14 cellular contexts compared by ENCODE assay signal in the genomic region with DNA sequence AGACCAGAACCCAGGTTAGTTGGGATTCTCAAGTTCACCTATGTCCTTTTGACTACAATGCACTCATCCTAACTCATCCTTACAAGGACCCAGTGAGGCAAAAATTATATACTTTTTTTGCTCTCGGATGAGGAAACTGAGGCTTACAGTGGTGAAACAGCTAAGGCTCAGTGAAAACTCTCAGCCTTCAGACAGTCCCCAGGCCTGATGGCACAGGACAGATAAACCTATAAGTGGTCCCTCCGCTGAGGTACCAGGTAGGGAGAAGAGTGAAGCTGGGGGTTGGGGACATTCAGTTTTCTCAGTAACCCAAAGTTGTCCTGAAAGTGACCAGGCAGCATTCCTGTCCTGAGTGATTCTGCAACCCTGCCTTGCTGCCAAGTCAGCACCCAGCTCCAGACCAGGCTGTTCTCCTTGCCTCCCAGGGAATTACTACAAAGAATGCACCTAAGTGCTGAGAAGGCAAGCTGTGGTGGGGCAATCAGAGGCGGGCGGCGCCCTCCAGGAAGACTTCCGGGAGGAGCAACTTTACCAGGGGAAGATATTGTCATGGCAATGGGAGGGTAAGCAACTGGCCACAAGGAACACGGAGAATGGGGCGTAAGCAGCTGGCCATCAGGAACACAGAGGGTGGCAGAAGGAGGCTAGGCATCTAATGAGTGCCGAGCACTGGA. TPM values are rescaled to one million over a fixed set of nuclear protein-coding genes. Genes with fewer than 3 reads are reported as not detected.
A peak's percentile ranks its signal among the peaks of the same experiment; 100 is the strongest.
DNase-seq lines count a peak whose midpoint lies in the region; ATAC-seq, FAIRE-seq and TF ChIP-seq lines count a peak whose summit lies in the region.
"Had no signal": no experiment of that assay in that cellular context is flagged by ENCODE, and none has a peak within 500 bp of the region (broad histone marks: within the 10 kb centered on the region; RNA-seq: fewer than 3 reads in every experiment).

No MANE protein-coding gene starts in this region.

- no TSS peak for BruUV-seq in HepG2 (replicated peaks; lab: Mats Ljungman, UMichigan)

- H3K4me3 ChIP-seq in HepG2 (replicated peaks in 1 of 3; ENCODE audit: insufficient read depth in 1 of 3, low read depth in 2 of 3, low read length in 3 of 3) (no peak overlapping the region), right lobe of liver (no peak overlapping the region), mucosa of descending colon (no peak overlapping the region)

- peaks cover 3% of the 10 kb centered on the region for H3K4me1 Mint-ChIP-seq in activated naive CD4-positive, alpha-beta T cell treated with anti-CD3 and anti-CD28 coated beads, Interleukin-2, amount 10 ng/mL, durations not matched to agents 7 days and 5 days

- H3K9me3 ChIP-seq in HepG2 (ENCODE audit: low read length) (no peaks in the 10 kb centered on the region), right lobe of liver (no peaks in the 10 kb centered on the region), mucosa of descending colon (no peaks in the 10 kb centered on the region)

- intact Hi-C loops in HepG2 (cut with micrococcal nuclease; ENCODE audit: unreplicated experiment), result no loop called here
- intact Hi-C loops in right lobe of liver (cut with DNase I), result no loop called here
- intact Hi-C loops in mucosa of descending colon (cut with DNase I, micrococcal nuclease), result no loop called here

- H3K36me3 Mint-ChIP-seq in activated naive CD4-positive, alpha-beta T cell treated with anti-CD3 and anti-CD28 coated beads, Interleukin-2, amount 10 ng/mL, durations not matched to agents 7 days and 5 days, result no peaks in the 10 kb centered on the region
- H3K36me3 Mint-ChIP-seq: memory B cell had no signal

- FAIRE-seq in HepG2 (lab: Jason Lieb, UNC), result no peak
- FAIRE-seq: endothelial cell of umbilical vein had no signal

- no peaks in the 10 kb centered on the region for H3K9me3 Mint-ChIP-seq in activated naive CD4-positive, alpha-beta T cell treated with anti-CD3 and anti-CD28 coated beads, Interleukin-2, amount 10 ng/mL, durations not matched to agents 7 days and 5 days
- H3K9me3 Mint-ChIP-seq: memory B cell had no signal

- H3K4me1 ChIP-seq in HepG2 (ENCODE audit: insufficient read depth, low read length) (peaks cover 61% of the 10 kb centered on the region), right lobe of liver (no peaks in the 10 kb centered on the region), mucosa of descending colon (ENCODE audit: low read depth) (peaks cover 16% of the 10 kb centered on the region)

- TF ChIP-seq POLR2A in HepG2 (IDR thresholded peaks at IDR 0.05; ENCODE audit: insufficient read depth in 1 of 2, low read depth in 2 of 2, low read length in 2 of 2) (no peak), right lobe of liver (IDR thresholded peaks at IDR 0.05) (no peak)

- 88% methylated on average over 8 of the region's 9 CpGs for WGBS in HepG2 (ENCODE audit: low lambda C conversion rate)
- 80% methylated on average over 7 of the region's 9 CpGs for WGBS in right lobe of liver (ENCODE audit: insufficient coverage, low coverage, low lambda C conversion rate, missing lambda C conversion rate)

- ATAC-seq in HepG2 (no peak), right lobe of liver (no peak), mucosa of descending colon (peak; percentile 68)

- CTCF ChIA-PET in HepG2 (lab: Yijun Ruan, JAX; ENCODE audit: low intra/inter-chr PET ratio, low total read pairs), result no interaction called here
- CTCF ChIA-PET in activated naive CD4-positive, alpha-beta T cell treated with anti-CD3 and anti-CD28 coated beads, Interleukin-2, amount 10 ng/mL, durations not matched to agents 7 days and 5 days (lab: Charles Lee), result interaction anchor here (0.6 to 3.6 kb wide), 5 partner anchors 10 to 864 kb away, joined by 3 to 21 read pairs (median 4); no protein-coding TSS in a partner anchor

- no peak overlapping the region for H3K4me3 Mint-ChIP-seq in activated naive CD4-positive, alpha-beta T cell treated with anti-CD3 and anti-CD28 coated beads, Interleukin-2, amount 10 ng/mL, durations not matched to agents 7 days and 5 days
- H3K4me3 Mint-ChIP-seq: memory B cell had no signal

- H3K36me3 ChIP-seq in HepG2 (replicated peaks in 1 of 2; ENCODE audit: control insufficient read depth in 1 of 2, insufficient read depth in 2 of 2, low read length in 2 of 2), result no peaks in the 10 kb centered on the region
- no peaks in the 10 kb centered on the region for H3K36me3 ChIP-seq in right lobe of liver
- H3K36me3 ChIP-seq in mucosa of descending colon (ENCODE audit: low read depth), result no peaks in the 10 kb centered on the region

- H2AFZ ChIP-seq in HepG2 (ENCODE audit: low read length), result no peak overlapping the region

- no peaks in the 10 kb centered on the region for H3K79me2 ChIP-seq in HepG2 (ENCODE audit: insufficient read depth, low read length)

- no peak overlapping the region for H3K27ac Mint-ChIP-seq in activated naive CD4-positive, alpha-beta T cell treated with anti-CD3 and anti-CD28 coated beads, Interleukin-2, amount 10 ng/mL, durations not matched to agents 7 days and 5 days
- H3K27ac Mint-ChIP-seq: memory B cell had no signal

- DNase-seq in HepG2 (ENCODE audit: low spot score) (no peak), right lobe of liver (no peak), epidermal melanocyte (ENCODE audit: insufficient read length, low spot score) (peak; percentile 15), mucosa of descending colon (peak; percentile 64 to 86 (median 80)), ACHN (no peak), NCI-H187 (lab: John Stamatoyannopoulos, UW) (no peak), HuH-7 (ENCODE audit: low spot score) (no peak)
- no peak for DNase-seq in activated naive CD4-positive, alpha-beta T cell treated with anti-CD3 and anti-CD28 coated beads, Interleukin-2, amount 10 ng/mL, durations not matched to agents 7 days and 5 days
- DNase-seq: activated CD8-positive, alpha-beta memory T cell treated with anti-CD3 and anti-CD28 coated beads for 24 hours; amniotic stem cell; KBM-7 had no signal

- no peak overlapping the region for H3K9ac ChIP-seq in HepG2 (ENCODE audit: insufficient read depth, low read depth, low read length)

- H3K27me3 ChIP-seq in HepG2 (ENCODE audit: control insufficient read depth in 1 of 2, insufficient read depth in 2 of 2, low read length in 2 of 2) (peaks cover 2 to 22% of the 10 kb centered on the region in 2 experiments; a peak in 4 of 5 replicates), right lobe of liver (no peaks in the 10 kb centered on the region)

- H4K20me1 ChIP-seq in HepG2 (ENCODE audit: insufficient read depth, low read length), result no peaks in the 10 kb centered on the region

- H3K27me3 Mint-ChIP-seq in activated naive CD4-positive, alpha-beta T cell treated with anti-CD3 and anti-CD28 coated beads, Interleukin-2, amount 10 ng/mL, durations not matched to agents 7 days and 5 days, result peaks cover 68% of the 10 kb centered on the region

- TF ChIP-seq RAD21 in HepG2 (CRISPR knock-in tag; IDR thresholded peaks at IDR 0.05), result no peak

- in situ Hi-C loops in HepG2 (cut with HindIII; ENCODE audit: extremely low pct_ligation_motif_present, low pct_unique_long_range_greater_than_20kb) (no loop called here), ACHN (cut with HindIII; ENCODE audit: low pct_ligation_motif_present, low pct_unique_long_range_greater_than_20kb, low sequenced_read_pairs) (no loop called here)

- H3K27ac ChIP-seq in HepG2 (ENCODE audit: extremely low read length, insufficient read depth, low read length), result no peak overlapping the region
- no peak overlapping the region for H3K27ac ChIP-seq in right lobe of liver

- POLR2A ChIA-PET in HepG2 (lab: Yijun Ruan, JAX), result no interaction called here

- TF ChIP-seq EP300 in HepG2 (IDR thresholded peaks at IDR 0.05; ENCODE audit: low read depth in 2 of 2, low read length in 2 of 2), result no peak
- no peak for TF ChIP-seq EP300 in HepG2 (CRISPR knock-in tag; IDR thresholded peaks at IDR 0.05; ENCODE audit: borderline replicate concordance)

- TF ChIP-seq CTCF in HepG2 (CRISPR knock-in tag; IDR thresholded peaks at IDR 0.05) (no peak), right lobe of liver (IDR thresholded peaks at IDR 0.05) (no peak), mucosa of descending colon (IDR thresholded peaks at IDR 0.05) (no peak)

- no peak overlapping the region for H3K4me2 ChIP-seq in HepG2 (ENCODE audit: low read depth, low read length)

RNA-seq across cellular contexts. Expression of gene TENT5B, which starts 4.6 kb away (rescaled TPM):
- total RNA-seq in HepG2 (2016; rRNA removed; fragmentation: Illumina TruSeq; extraction: Trizol) (0.62 and 0.88 TPM in 2 replicates), right lobe of liver (under 1 TPM in 4 of 6 experiments, not detected in 2; 0.11 to 0.49 (median 0.29) TPM), mucosa of descending colon (10 to 100 TPM in 1 of 3 donors, 1 to 10 TPM in 1, under 1 TPM in 1; 0.43 to 29.7 (median 5.7) TPM)
- 0.35 and 0.40 TPM in 2 replicates for total RNA-seq in HepG2 (2016; cell fraction: cytosol; rRNA removed; fragmentation: Illumina TruSeq; extraction: Trizol; ENCODE audit: low read depth)
- total RNA-seq in HepG2 (2016; cell fraction: insoluble cytoplasmic fraction; rRNA removed; fragmentation: Illumina TruSeq; extraction: Trizol), result 0.42 and 0.65 TPM in 2 replicates
- 0.52 and 0.53 TPM in 2 replicates for total RNA-seq in HepG2 (2016; cell fraction: membrane; rRNA removed; fragmentation: Illumina TruSeq; extraction: Trizol)
- total RNA-seq in HepG2 (2016; cell fraction: nucleus; rRNA removed; fragmentation: Illumina TruSeq; extraction: Trizol), result 0.38 and 0.71 TPM in 2 replicates
- polyA plus RNA-seq in HepG2 (2011; rRNA removed), result 0.13 and 0.22 TPM in 2 replicates
- polyA plus RNA-seq in HepG2 (2011; cell fraction: cytosol; rRNA removed), result 0.13 and 0.24 TPM in 2 replicates
- 0.12 and 0.23 TPM in 2 replicates for polyA plus RNA-seq in HepG2 (2011; cell fraction: nucleus; rRNA removed)
- 0.16 TPM in 1 of 2 replicates, not detected in the other for polyA plus RNA-seq in HepG2 (2012)
- 0.12 and 0.17 TPM in 2 replicates for polyA plus RNA-seq in HepG2 (2016; cell fraction: cytosol; fragmentation: Illumina TruSeq; extraction: Trizol; ENCODE audit: low read depth)
- polyA plus RNA-seq in HepG2 (2016; cell fraction: insoluble cytoplasmic fraction; fragmentation: Illumina TruSeq; extraction: Trizol; ENCODE audit: low read depth), result 0.46 and 0.58 TPM in 2 replicates
- polyA plus RNA-seq in HepG2 (2016; cell fraction: membrane; fragmentation: Illumina TruSeq; extraction: Trizol; ENCODE audit: low read depth), result 0.20 and 0.32 TPM in 2 replicates
- 0.37 and 0.77 TPM in 2 replicates for polyA plus RNA-seq in HepG2 (2016; cell fraction: nucleus; fragmentation: Illumina TruSeq; extraction: Trizol; ENCODE audit: insufficient read depth, low read depth)
- 0.96 and 5.4 TPM in 2 replicates for polyA minus RNA-seq in HepG2 (2011; rRNA and poly(A)+ RNA removed; ENCODE audit: low replicate concordance)
- polyA minus RNA-seq in HepG2 (2011; cell fraction: cytosol; rRNA and poly(A)+ RNA removed), result not detected in 2 replicates
- polyA minus RNA-seq in HepG2 (2011; cell fraction: nucleus; rRNA and poly(A)+ RNA removed), result 0.37 and 0.39 TPM in 2 replicates

RNA-seq across cellular contexts. Expression of gene TRNP1, which starts 14.6 kb away (rescaled TPM):
- total RNA-seq in HepG2 (2016; rRNA removed; fragmentation: Illumina TruSeq; extraction: Trizol), result 35.6 and 42.0 TPM in 2 replicates
- total RNA-seq in HepG2 (2016; cell fraction: cytosol; rRNA removed; fragmentation: Illumina TruSeq; extraction: Trizol; ENCODE audit: low read depth), result 45.9 and 49.6 TPM in 2 replicates
- total RNA-seq in HepG2 (2016; cell fraction: insoluble cytoplasmic fraction; rRNA removed; fragmentation: Illumina TruSeq; extraction: Trizol), result 32.9 and 43.5 TPM in 2 replicates
- total RNA-seq in HepG2 (2016; cell fraction: membrane; rRNA removed; fragmentation: Illumina TruSeq; extraction: Trizol), result 78.4 and 79.4 TPM in 2 replicates
- total RNA-seq in HepG2 (2016; cell fraction: nucleus; rRNA removed; fragmentation: Illumina TruSeq; extraction: Trizol), result 20.2 and 26.8 TPM in 2 replicates
- polyA plus RNA-seq in HepG2 (2011; rRNA removed), result 158 and 166 TPM in 2 replicates
- 196 and 254 TPM in 2 replicates for polyA plus RNA-seq in HepG2 (2011; cell fraction: cytosol; rRNA removed)
- polyA plus RNA-seq in HepG2 (2011; cell fraction: nucleus; rRNA removed), result 52.2 and 66.1 TPM in 2 replicates
- polyA plus RNA-seq in HepG2 (2012), result 56.7 and 66.7 TPM in 2 replicates
- 79.2 and 85.4 TPM in 2 replicates for polyA plus RNA-seq in HepG2 (2016; cell fraction: cytosol; fragmentation: Illumina TruSeq; extraction: Trizol; ENCODE audit: low read depth)
- polyA plus RNA-seq in HepG2 (2016; cell fraction: insoluble cytoplasmic fraction; fragmentation: Illumina TruSeq; extraction: Trizol; ENCODE audit: low read depth), result 57.7 and 57.9 TPM in 2 replicates
- polyA plus RNA-seq in HepG2 (2016; cell fraction: membrane; fragmentation: Illumina TruSeq; extraction: Trizol; ENCODE audit: low read depth), result 101 and 110 TPM in 2 replicates
- 41.5 and 46.3 TPM in 2 replicates for polyA plus RNA-seq in HepG2 (2016; cell fraction: nucleus; fragmentation: Illumina TruSeq; extraction: Trizol; ENCODE audit: insufficient read depth, low read depth)
- polyA minus RNA-seq in HepG2 (2011; rRNA and poly(A)+ RNA removed; ENCODE audit: low replicate concordance), result 0.21 and 97.7 TPM in 2 replicates
- 44.5 and 48.8 TPM in 2 replicates for polyA minus RNA-seq in HepG2 (2011; cell fraction: cytosol; rRNA and poly(A)+ RNA removed)
- 41.1 and 55.3 TPM in 2 replicates for polyA minus RNA-seq in HepG2 (2011; cell fraction: nucleus; rRNA and poly(A)+ RNA removed)
- 10 to 100 TPM in 2 of 6 experiments, 1 to 10 TPM in 4; 2.0 to 24.8 (median 6.7) TPM for total RNA-seq in right lobe of liver
- total RNA-seq in mucosa of descending colon, result 10 to 100 TPM in 1 of 3 donors, 1 to 10 TPM in 2; 1.0 to 16.8 (median 3.0) TPM

RNA-seq across cellular contexts. Expression of gene KDF1, which starts 47.8 kb away (rescaled TPM):
- 1.9 and 2.4 TPM in 2 replicates for total RNA-seq in HepG2 (2016; rRNA removed; fragmentation: Illumina TruSeq; extraction: Trizol)
- total RNA-seq in HepG2 (2016; cell fraction: cytosol; rRNA removed; fragmentation: Illumina TruSeq; extraction: Trizol; ENCODE audit: low read depth), result 0.61 and 1.1 TPM in 2 replicates
- total RNA-seq in HepG2 (2016; cell fraction: insoluble cytoplasmic fraction; rRNA removed; fragmentation: Illumina TruSeq; extraction: Trizol), result 1.6 and 2.1 TPM in 2 replicates
- 2.0 and 2.1 TPM in 2 replicates for total RNA-seq in HepG2 (2016; cell fraction: membrane; rRNA removed; fragmentation: Illumina TruSeq; extraction: Trizol)
- 0.75 and 1.1 TPM in 2 replicates for total RNA-seq in HepG2 (2016; cell fraction: nucleus; rRNA removed; fragmentation: Illumina TruSeq; extraction: Trizol)
- 4.9 and 7.4 TPM in 2 replicates for polyA plus RNA-seq in HepG2 (2011; rRNA removed)
- polyA plus RNA-seq in HepG2 (2011; cell fraction: cytosol; rRNA removed), result 4.3 and 6.8 TPM in 2 replicates
- polyA plus RNA-seq in HepG2 (2011; cell fraction: nucleus; rRNA removed), result 5.9 and 7.2 TPM in 2 replicates
- polyA plus RNA-seq in HepG2 (2012), result 4.8 and 6.0 TPM in 2 replicates
- 0.87 and 0.94 TPM in 2 replicates for polyA plus RNA-seq in HepG2 (2016; cell fraction: cytosol; fragmentation: Illumina TruSeq; extraction: Trizol; ENCODE audit: low read depth)
- polyA plus RNA-seq in HepG2 (2016; cell fraction: insoluble cytoplasmic fraction; fragmentation: Illumina TruSeq; extraction: Trizol; ENCODE audit: low read depth), result 2.0 and 2.7 TPM in 2 replicates
- polyA plus RNA-seq in HepG2 (2016; cell fraction: membrane; fragmentation: Illumina TruSeq; extraction: Trizol; ENCODE audit: low read depth), result 1.6 and 2.0 TPM in 2 replicates
- 2.9 and 3.3 TPM in 2 replicates for polyA plus RNA-seq in HepG2 (2016; cell fraction: nucleus; fragmentation: Illumina TruSeq; extraction: Trizol; ENCODE audit: insufficient read depth, low read depth)
- polyA minus RNA-seq in HepG2 (2011; rRNA and poly(A)+ RNA removed; ENCODE audit: low replicate concordance), result 12.8 TPM in 1 of 2 replicates, not detected in the other
- 4.2 and 4.4 TPM in 2 replicates for polyA minus RNA-seq in HepG2 (2011; cell fraction: cytosol; rRNA and poly(A)+ RNA removed)
- polyA minus RNA-seq in HepG2 (2011; cell fraction: nucleus; rRNA and poly(A)+ RNA removed), result 1.3 and 2.0 TPM in 2 replicates
- 1 to 10 TPM; 1.1 to 4.1 (median 2.5) TPM for total RNA-seq in right lobe of liver
- 10 to 100 TPM; 10.1 to 27.0 (median 20.4) TPM for total RNA-seq in mucosa of descending colon
- total RNA-seq: endothelial cell of umbilical vein, NCI-H460 had no signal
- polyA plus RNA-seq: endothelial cell of umbilical vein had no signal

Comparison
In these comparisons a context has a peak if more than half of its experiments do, and no peak if none do; other contexts are left out.
1. DNase-seq: peak in epidermal melanocyte (single experiment) and mucosa of descending colon (3 of 3); none in HepG2 (single experiment), right lobe of liver (0 of 3), ACHN (single experiment), activated naive CD4-positive, alpha-beta T cell treated with anti-CD3 and anti-CD28 coated beads, Interleukin-2, amount 10 ng/mL, durations not matched to agents 7 days and 5 days (single experiment), NCI-H187 (0 of 2) and HuH-7 (single experiment).